8 cellular contexts compared by ENCODE assay signal in the genomic region with DNA sequence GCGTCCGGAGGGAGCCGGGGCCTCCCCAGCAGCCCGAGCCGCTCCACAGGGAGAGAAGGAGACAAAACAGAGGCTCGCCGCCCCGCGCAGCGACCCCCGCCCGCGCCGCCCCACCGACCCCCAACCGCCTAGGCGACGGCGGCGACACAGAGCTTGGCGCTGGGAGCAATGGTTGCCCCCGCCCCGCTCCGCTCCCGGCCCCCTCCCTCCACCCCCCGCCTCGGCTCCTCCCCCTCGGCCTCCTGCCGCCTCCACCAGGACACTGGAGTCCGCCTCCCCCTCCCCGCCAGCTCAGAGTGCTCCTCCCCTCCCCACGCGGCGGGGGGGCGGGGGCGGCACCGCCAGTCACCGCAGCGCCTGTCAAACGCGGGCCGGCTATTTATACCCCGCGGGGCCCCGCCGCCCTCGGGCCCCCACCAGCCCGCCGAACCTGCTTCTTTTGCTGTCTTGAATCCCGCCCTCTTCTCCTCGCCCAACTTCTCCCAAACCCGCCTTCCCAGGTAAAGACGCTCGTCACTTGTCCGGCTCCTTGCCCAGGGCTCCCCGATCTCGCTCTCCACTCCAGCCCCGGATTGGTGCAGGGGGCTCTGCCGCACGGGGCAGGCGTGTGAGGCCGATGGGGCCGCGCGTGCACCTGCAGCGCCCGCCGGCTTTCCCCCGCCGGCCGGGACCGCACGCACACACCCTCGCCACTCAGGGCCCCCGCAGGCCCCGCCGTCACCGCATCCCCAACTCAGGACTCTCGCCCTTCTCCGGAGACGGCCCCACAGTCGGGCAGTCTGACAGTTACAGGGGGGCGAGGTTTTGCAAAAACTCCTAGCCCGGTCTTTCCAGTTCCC. TPM values are rescaled to one million over a fixed set of nuclear protein-coding genes. Genes with fewer than 3 reads are reported as not detected.
DNase-seq lines count a peak whose midpoint lies in the region; ATAC-seq and TF ChIP-seq lines count a peak whose summit lies in the region.

A gene (minus strand): TSS at position 170 of the 839 bp plus-strand sequence. CDS start 39,517 bp downstream, outside the sequence.

- H3K27ac ChIP-seq in parathyroid adenoma, result peak within 1 kb of the TSS; percentile 98
- peak within 1 kb of the TSS; percentile 93 to 100 (median 98) for H3K27ac ChIP-seq in thyroid gland

- WGBS in thyroid gland, 2 donors, result 0% methylated on average over 11 to 14 of the region's 84 CpGs

- ATAC-seq in HG02678 (IDR thresholded peaks at IDR 0.05; ENCODE audit: unreplicated experiment) (peak; percentile 34), Right ventricle myocardium inferior (peak; percentile 92)

- no peaks in the 10 kb centered on the region for H3K27me3 ChIP-seq in parathyroid adenoma (ENCODE audit: control insufficient read depth, insufficient read depth, low read length)
- no peaks in the 10 kb centered on the region for H3K27me3 ChIP-seq in thyroid gland

- H2AFZ ChIP-seq in parathyroid adenoma, result peak within 1 kb of the TSS; percentile 96

- H3K36me3 ChIP-seq in parathyroid adenoma (ENCODE audit: control insufficient read depth, insufficient read depth, low read length) (no peaks in the 10 kb centered on the region), thyroid gland (no peaks in the 10 kb centered on the region)

- no peak for DNase-seq in GM12864 (ENCODE audit: low read depth)
- peak; percentile 60 for DNase-seq in NCI-H1105 treated with DMSO at 0.1 percent for 48 hours (lab: John Stamatoyannopoulos, UW)
- peak; percentile 73 for DNase-seq in SW480 (ENCODE audit: low spot score)
- DNase-seq in activated naive CD8-positive, alpha-beta T cell treated with anti-CD3 and anti-CD28 coated beads, Interleukin-2, amount 50 U/mL, for 16 hours (ENCODE audit: low read depth, low spot score), result peak; percentile 49
- peak; percentile 98 for DNase-seq in Right ventricle myocardium inferior (ENCODE audit: missing footprints)
- peak; percentile 93 to 94 for DNase-seq in thyroid gland

- TF ChIP-seq POLR2A in thyroid gland (IDR thresholded peaks at IDR 0.05), result no peak

- peak within 1 kb of the TSS; percentile 91 for H3K9ac ChIP-seq in parathyroid adenoma

- TF ChIP-seq CTCF in GM12864 (IDR thresholded peaks at IDR 0.05; ENCODE audit: low read depth, low read length, missing control alignments), result no peak
- no peak for TF ChIP-seq CTCF in parathyroid adenoma (IDR thresholded peaks at IDR 0.05)
- no peak for TF ChIP-seq CTCF in thyroid gland (IDR thresholded peaks at IDR 0.05)

- H3K4me2 ChIP-seq in parathyroid adenoma (ENCODE audit: low read length), result peak within 1 kb of the TSS; percentile 100

- no peaks in the 10 kb centered on the region for H3K9me3 ChIP-seq in parathyroid adenoma (ENCODE audit: control insufficient read depth, low read length)
- no peaks in the 10 kb centered on the region for H3K9me3 ChIP-seq in thyroid gland

- intact Hi-C loops in Right ventricle myocardium inferior (cut with DNase I) (loop anchor here (2.0 to 5.0 kb wide), 3 partner anchors 95 to 145 kb away; a partner anchor contains a TSS), thyroid gland (cut with DNase I) (loop anchor here (5.0 kb wide), 4 partner anchors 95 to 160 kb away; a partner anchor contains a TSS)

- H3K4me3 ChIP-seq in GM12864 (ENCODE audit: low read depth, low read length) (peak within 1 kb of the TSS; percentile 68), parathyroid adenoma (ENCODE audit: low read depth, low read length) (peak within 1 kb of the TSS; percentile 95), thyroid gland (replicated peaks in 1 of 3) (peak within 1 kb of the TSS; percentile 91 to 97 (median 93))

- H3K4me1 ChIP-seq in parathyroid adenoma (no peaks in the 10 kb centered on the region), thyroid gland (peaks cover 6 to 13% of the 10 kb centered on the region in 2 donors)

- H3K79me2 ChIP-seq in parathyroid adenoma, result peaks cover 8% of the 10 kb centered on the region

RNA-seq across cellular contexts. Expression of the gene that starts here (rescaled TPM):
- total RNA-seq in Right ventricle myocardium inferior (38.0 TPM), thyroid gland (10 to 100 TPM; 58.1 to 76.6 (median 65.0) TPM)
